22 cellular contexts compared by ENCODE assay signal in genomic region chr16:9943121-9943520, GRCh38.
"Had no signal": no experiment of that assay in that cellular context is flagged by ENCODE, and none has a peak within 500 bp of the region (broad histone marks: within the 10 kb centered on the region; RNA-seq: fewer than 3 reads in every experiment).

No MANE protein-coding gene starts in this region.

- DNase-seq: colonic mucosa; effector memory CD4-positive, alpha-beta T cell; foreskin melanocyte; glutamatergic neuron; immature natural killer cell; islet precursor cell; kidney glomerular epithelial cell; left ventricle myocardium superior; lower lobe of right lung; natural killer cell; right cardiac atrium; sigmoid colon; stimulated activated CD4-positive, alpha-beta T cell treated with anti-CD3 and anti-CD28 coated beads, Interleukin-2, amount 100 ng/mL, for 24 hours; stimulated activated CD4-positive, alpha-beta T cell treated with anti-CD3 and anti-CD28 coated beads, Interleukin-4, amount 100 ng/mL, for 24 hours; stimulated activated naive CD4-positive, alpha-beta T cell treated with Interleukin-2 at 50 U/mL for 16 hours; upper lobe of left lung had no signal

- H3K27me3 ChIP-seq: colonic mucosa, esophagus muscularis mucosa, sigmoid colon, tibial nerve, upper lobe of left lung had no signal

- H3K27ac ChIP-seq: colonic mucosa, esophagus muscularis mucosa, lower lobe of right lung, parathyroid adenoma, prostate gland, sigmoid colon, thoracic aorta, tibial nerve, upper lobe of left lung had no signal

- ATAC-seq: left ventricle myocardium superior; lower lobe of right lung; natural killer cell; right cardiac atrium; stimulated activated effector memory CD8-positive, alpha-beta T cell treated with anti-CD3 and anti-CD28 coated beads, Interleukin-12 subunit alpha, Interleukin-12 subunit beta, amount 100 ng/mL, for 72 hours had no signal
